Comparison of ENCODE assay signal across 21 cellular contexts in genomic region chr4:185464887-185465286, GRCh38. TPM values are rescaled to one million over a fixed set of nuclear protein-coding genes. Genes with fewer than 3 reads are reported as not detected.
DNase-seq lines count a peak whose midpoint lies in the region; ATAC-seq and TF ChIP-seq lines count a peak whose summit lies in the region.
"Had no signal": no experiment of that assay in that cellular context is flagged by ENCODE, and none has a peak within 500 bp of the region (broad histone marks: within the 10 kb centered on the region; RNA-seq: fewer than 3 reads in every experiment).

No MANE protein-coding gene starts in this region.

- no peaks in the 10 kb centered on the region for H3K36me3 ChIP-seq in mucosa of descending colon (ENCODE audit: low read depth)
- H3K36me3 ChIP-seq: Peyer's patch, SJSA1 had no signal

- H3K9me3 ChIP-seq in mucosa of descending colon = no peaks in the 10 kb centered on the region
- H3K9me3 ChIP-seq: Peyer's patch, SJSA1 had no signal

- no peak overlapping the region for H3K27ac ChIP-seq in substantia nigra (ENCODE audit: low read depth, low read length, poor library complexity, severe bottlenecking)
- H3K27ac ChIP-seq: Peyer's patch, SJSA1 had no signal

- no peaks in the 10 kb centered on the region for H3K9me3 Mint-ChIP-seq in endothelial cell (ENCODE audit: unreplicated experiment)

- peak; percentile 10 for DNase-seq in NCI-H510A treated with DMSO at 0.1 percent for 48 hours (lab: John Stamatoyannopoulos, UW)
- no peak for DNase-seq in NCI-H510A (lab: John Stamatoyannopoulos, UW)
- DNase-seq in NCI-H2081 treated with DMSO at 0.1 percent for 48 hours (lab: John Stamatoyannopoulos, UW) = peak; percentile 14
- no peak for DNase-seq in endothelial cell (ENCODE audit: low spot score)
- no peak for DNase-seq in mucosa of descending colon
- DNase-seq in substantia nigra (lab: John Stamatoyannopoulos, UW) = no peak
- DNase-seq: CD4-positive, CD25-positive, alpha-beta regulatory T cell; COR-L47; EL; GOT3; NCI-H1105 treated with DMSO at 0.1 percent for 48 hours; NCI-H187 treated with DMSO at 0.1 percent for 48 hours; NCI-H446 treated with DMSO at 0.1 percent for 48 hours; Peyer's patch had no signal

- peaks cover 5% of the 10 kb centered on the region for H3K27me3 Mint-ChIP-seq in endothelial cell (ENCODE audit: unreplicated experiment)

- H3K4me1 ChIP-seq in mucosa of descending colon (ENCODE audit: low read depth) = no peaks in the 10 kb centered on the region
- H3K4me1 ChIP-seq: Peyer's patch, SJSA1 had no signal

- intact Hi-C loops in mucosa of descending colon (cut with DNase I, micrococcal nuclease) = no loop called here

- H3K27ac Mint-ChIP-seq in endothelial cell (ENCODE audit: unreplicated experiment) = peak overlapping the region; percentile 57
- H3K27ac Mint-ChIP-seq: B cell; CD4-positive, CD25-positive, alpha-beta regulatory T cell had no signal

- no peaks in the 10 kb centered on the region for H3K36me3 Mint-ChIP-seq in endothelial cell (ENCODE audit: low read depth, unreplicated experiment)
- H3K36me3 Mint-ChIP-seq: CD4-positive, CD25-positive, alpha-beta regulatory T cell had no signal

- peak; percentile 31 for ATAC-seq in mucosa of descending colon
- ATAC-seq in GM18868 (IDR thresholded peaks at IDR 0.05; ENCODE audit: unreplicated experiment) = no peak
- ATAC-seq in GM21576 (IDR thresholded peaks at IDR 0.05; ENCODE audit: unreplicated experiment) = no peak
- ATAC-seq: GM12878, HCT116 had no signal

- peaks cover 16% of the 10 kb centered on the region for H3K4me1 Mint-ChIP-seq in endothelial cell (ENCODE audit: unreplicated experiment)

- no peak for TF ChIP-seq CTCF in endothelial cell (IDR thresholded peaks at IDR 0.05; ENCODE audit: unreplicated experiment)
- no peak for TF ChIP-seq CTCF in mucosa of descending colon (IDR thresholded peaks at IDR 0.05)

- H3K4me3 Mint-ChIP-seq in endothelial cell (ENCODE audit: unreplicated experiment) = no peak overlapping the region
- H3K4me3 Mint-ChIP-seq: B cell; CD4-positive, CD25-positive, alpha-beta regulatory T cell had no signal

- no peak overlapping the region for H3K4me3 ChIP-seq in mucosa of descending colon
- H3K4me3 ChIP-seq: GM12878, K562, Peyer's patch, SJSA1 had no signal

RNA-seq across cellular contexts. Expression of gene CCDC110, which starts 6.6 kb away (rescaled TPM):
- total RNA-seq in endothelial cell (ENCODE audit: unreplicated experiment) (0.67 TPM), mucosa of descending colon (1 to 10 TPM in 2 of 3 donors, under 1 TPM in 1; 0.69 to 5.4 (median 1.8) TPM)
- total RNA-seq: CD4-positive, CD25-positive, alpha-beta regulatory T cell had no signal

RNA-seq across cellular contexts. Expression of gene UFSP2, which starts 39.1 kb away (rescaled TPM):
- total RNA-seq in endothelial cell (ENCODE audit: unreplicated experiment) (27.4 TPM), mucosa of descending colon (10 to 100 TPM; 19.3 to 32.9 (median 20.2) TPM)

Comparison
In these comparisons a context has a peak if more than half of its experiments do, and no peak if none do; other contexts are left out.
1. DNase-seq: peak in NCI-H510A treated with DMSO at 0.1 percent for 48 hours (single experiment) and NCI-H2081 treated with DMSO at 0.1 percent for 48 hours (single experiment); none in NCI-H510A (single experiment), endothelial cell (single experiment), mucosa of descending colon (0 of 3) and substantia nigra (0 of 49).